ENCODE assay signal across 24 cellular contexts in the genomic region with DNA sequence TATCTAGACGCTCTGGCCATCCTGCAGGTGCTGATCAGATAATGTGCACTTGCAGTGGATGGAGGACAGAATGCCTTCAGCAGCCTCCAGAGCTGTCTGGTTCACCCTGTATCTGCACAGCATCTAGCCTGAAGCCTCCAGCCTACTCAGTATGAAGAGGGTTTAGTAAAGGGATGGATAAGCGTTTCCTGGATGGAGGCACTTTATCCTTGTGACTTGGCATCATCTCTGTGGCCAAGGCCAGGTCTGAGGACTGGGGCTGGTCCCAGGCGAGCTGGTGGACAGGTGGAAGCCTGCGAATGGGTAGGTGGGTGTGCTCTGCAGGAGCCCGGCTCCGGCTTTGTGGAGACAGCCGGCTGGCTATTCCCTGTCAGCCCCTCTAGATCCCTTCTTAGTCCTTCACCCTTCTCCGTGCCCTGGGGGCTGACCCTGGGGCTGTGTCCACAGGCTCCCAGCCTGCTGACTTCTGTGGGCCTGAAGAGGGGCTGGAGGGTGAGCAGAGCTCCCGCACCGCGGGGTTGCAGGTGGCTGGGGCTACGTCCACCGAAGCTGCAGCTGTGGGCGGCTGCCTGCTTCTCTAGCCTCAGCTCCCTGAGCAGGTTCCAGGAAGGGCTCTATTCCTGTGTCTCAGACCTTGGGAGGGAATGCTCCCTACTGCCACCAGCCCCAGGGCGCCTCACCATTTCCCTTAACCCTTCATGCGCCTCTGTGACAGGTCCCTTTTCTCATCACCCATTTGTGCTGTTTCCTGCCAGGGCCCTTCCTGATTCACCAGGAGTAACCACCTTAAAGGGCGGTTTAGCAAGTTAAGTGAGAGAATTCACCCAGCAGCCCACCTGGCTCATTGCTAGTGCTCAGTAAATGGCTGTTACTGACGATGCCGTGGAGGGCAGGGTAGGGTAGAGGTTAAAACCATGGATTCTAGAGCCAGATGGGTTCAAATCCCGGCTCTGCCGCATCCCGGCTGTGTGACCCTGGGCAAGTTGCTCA.
"Had no signal": no experiment of that assay in that cellular context is flagged by ENCODE, and none has a peak within 500 bp of the region (broad histone marks: within the 10 kb centered on the region; RNA-seq: fewer than 3 reads in every experiment).

No MANE protein-coding gene starts in this region.

- H3K27ac ChIP-seq: adrenal gland, ascending aorta, brain microvascular endothelial cell, epithelial cell of prostate, esophagus squamous epithelium, heart right ventricle, left lung, neutrophil, pancreas, prostate gland, spleen, thoracic aorta, upper lobe of left lung had no signal

- ATAC-seq: heart right ventricle, left lung, natural killer cell, pancreas had no signal

- H3K9me3 ChIP-seq: adrenal gland, ascending aorta, esophagus squamous epithelium, heart right ventricle, left lung, neutrophil, pancreas, prostate gland, spleen, thoracic aorta, upper lobe of left lung had no signal

- H3K4me3 ChIP-seq: adrenal gland, ascending aorta, esophagus squamous epithelium, heart right ventricle, left lung, lung, pancreas, prostate gland, spleen, thoracic aorta, upper lobe of left lung had no signal

- H3K27me3 ChIP-seq: ascending aorta, brain microvascular endothelial cell, pancreas, upper lobe of left lung had no signal

- H3K36me3 ChIP-seq: adrenal gland, ascending aorta, brain microvascular endothelial cell, esophagus squamous epithelium, heart right ventricle, left lung, neutrophil, pancreas, prostate gland, spleen, thoracic aorta, upper lobe of left lung had no signal

- H3K9me3 Mint-ChIP-seq: activated naive CD8-positive, alpha-beta T cell treated with anti-CD3 and anti-CD28 coated beads for 36 hours; natural killer cell had no signal

- H3K27ac Mint-ChIP-seq: activated naive CD8-positive, alpha-beta T cell treated with anti-CD3 and anti-CD28 coated beads for 36 hours; natural killer cell had no signal

- H3K36me3 Mint-ChIP-seq: activated naive CD8-positive, alpha-beta T cell treated with anti-CD3 and anti-CD28 coated beads for 36 hours; natural killer cell had no signal

- DNase-seq: activated CD4-positive, alpha-beta T cell treated with anti-CD3 and anti-CD28 coated beads for 48 hours; activated CD4-positive, alpha-beta T cell treated with anti-CD3 and anti-CD28 coated beads, Interleukin-2, amount 50 U/mL, for 48 hours; activated CD8-positive, alpha-beta memory T cell treated with anti-CD3 and anti-CD28 coated beads for 24 hours; activated effector memory CD4-positive, alpha-beta T cell treated with Interleukin-2 at 50 U/mL for 16 hours; activated naive CD4-positive, alpha-beta T cell treated with Interleukin-2 at 50 U/mL for 16 hours; activated naive CD8-positive, alpha-beta T cell treated with anti-CD3 and anti-CD28 coated beads for 36 hours; adrenal gland; brain microvascular endothelial cell; effector CD4-positive, alpha-beta T cell; esophagus squamous epithelium; foreskin melanocyte; heart right ventricle; left lung; natural killer cell; pancreas; stimulated activated naive CD4-positive, alpha-beta T cell had no signal

- H3K4me3 Mint-ChIP-seq: activated naive CD8-positive, alpha-beta T cell treated with anti-CD3 and anti-CD28 coated beads for 36 hours; natural killer cell had no signal

- H3K4me1 ChIP-seq: adrenal gland, ascending aorta, esophagus squamous epithelium, heart right ventricle, left lung, pancreas, prostate gland, spleen, upper lobe of left lung had no signal
